22 cellular contexts compared by ENCODE assay signal in the genomic region with DNA sequence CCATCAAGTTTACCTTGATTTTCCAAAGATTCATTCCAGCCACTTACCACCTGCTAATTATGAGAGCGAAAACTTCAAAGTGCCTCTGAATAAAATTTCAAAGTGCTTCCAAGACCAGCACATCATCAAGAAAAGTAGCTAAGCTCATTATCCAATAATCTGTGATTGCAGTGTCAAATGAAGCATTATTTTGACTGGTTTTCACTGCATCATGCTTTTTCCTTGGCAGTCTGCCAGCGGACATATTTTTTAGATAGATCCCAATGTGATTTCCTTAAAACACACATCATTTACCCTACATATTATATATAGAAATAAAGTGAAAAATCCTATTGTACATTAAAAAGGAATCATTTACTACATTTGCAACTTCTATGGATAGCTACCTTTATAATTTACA.
"Had no signal": no experiment of that assay in that cellular context is flagged by ENCODE, and none has a peak within 500 bp of the region (broad histone marks: within the 10 kb centered on the region; RNA-seq: fewer than 3 reads in every experiment).

No MANE protein-coding gene starts in this region.

- H3K9me3 ChIP-seq: right atrium auricular region, tibial artery had no signal

- FAIRE-seq: colon, islet of Langerhans had no signal

- H3K36me3 ChIP-seq: neural progenitor cell, right atrium auricular region, tibial artery had no signal

- H3K4me1 ChIP-seq: neural progenitor cell, right atrium auricular region, tibial artery had no signal

- H3K4me3 ChIP-seq: hepatocyte, neural progenitor cell, right atrium auricular region, tibial artery had no signal

- DNase-seq: activated CD4-positive, alpha-beta T cell treated with anti-CD3 and anti-CD28 coated beads, Interleukin-2, amount 10 ng/mL, durations not matched to agents 24 days and 14 days; activated CD8-positive, alpha-beta T cell treated with anti-CD3 and anti-CD28 coated beads, Interleukin-2, amount 10 ng/mL, durations not matched to agents 7 days and 5 days; activated naive CD4-positive, alpha-beta T cell treated with anti-CD3 and anti-CD28 coated beads for 36 hours; activated naive CD8-positive, alpha-beta T cell treated with anti-CD3 and anti-CD28 coated beads, Interleukin-2, amount 50 U/mL, for 24 hours; activated T-cell treated with anti-CD3 and anti-CD28 coated beads, Interleukin-2, amount 50 U/mL, for 4 hours; anterior cingulate cortex; caudate nucleus; endodermal cell; foreskin fibroblast; left cardiac atrium; mesenchymal stem cell; naive thymus-derived CD4-positive, alpha-beta T cell; stimulated activated CD4-positive, alpha-beta T cell treated with anti-CD3 and anti-CD28 coated beads, Interleukin-2, amount 100 ng/mL, for 24 hours; stimulated activated naive CD8-positive, alpha-beta T cell treated with anti-CD3 and anti-CD28 coated beads, Interleukin-15, Interleukin-2, amounts not matched to agents 100 U/mL and 50 U/mL, for 24 hours; substantia nigra; tibial artery had no signal

- H3K27ac ChIP-seq: epithelial cell of prostate, hepatocyte, neural progenitor cell, right atrium auricular region, tibial artery had no signal

- H3K27me3 ChIP-seq: hepatocyte, neural progenitor cell, right atrium auricular region, tibial artery had no signal
